In genomic region chr1:58596631-58597052, GRCh38 we compare ENCODE assay signal across 22 cellular contexts. TPM values are rescaled to one million over a fixed set of nuclear protein-coding genes. Genes with fewer than 3 reads are reported as not detected.
A peak's percentile ranks its signal among the peaks of the same experiment; 100 is the strongest.
DNase-seq lines count a peak whose midpoint lies in the region; ATAC-seq, FAIRE-seq and TF ChIP-seq lines count a peak whose summit lies in the region.
"Had no signal": no experiment of that assay in that cellular context is flagged by ENCODE, and none has a peak within 500 bp of the region (broad histone marks: within the 10 kb centered on the region; RNA-seq: fewer than 3 reads in every experiment).

No MANE protein-coding gene starts in this region.

- TF ChIP-seq EP300 in K562 (IDR thresholded peaks at IDR 0.05; ENCODE audit: low read length) = no peak
- no peak for TF ChIP-seq EP300 in upper lobe of left lung (IDR thresholded peaks at IDR 0.05)

- H2BK5ac ChIP-seq in mesendoderm (ENCODE audit: low read length) = no peak overlapping the region

- BruUV-seq in K562 (replicated peaks; lab: Mats Ljungman, UMichigan) = no TSS peak

- H3K9ac ChIP-seq in K562 (ENCODE audit: insufficient read depth in 1 of 2, low read depth in 2 of 2, low read length in 2 of 2) (no peak overlapping the region; a peak in 1 of 4 replicates), mesendoderm (ENCODE audit: low read length) (no peak overlapping the region)

- no peak for TF ChIP-seq RAD21 in K562 (CRISPR knock-in tag; conservative IDR thresholded peaks at IDR 0.05 in 1 of 2, IDR thresholded peaks at IDR 0.05 in 1 of 2)

- no peak overlapping the region for H3K23ac ChIP-seq in mesendoderm (ENCODE audit: low read length)

- no peak overlapping the region for H3K56ac ChIP-seq in mesendoderm (ENCODE audit: low read length)

- TF ChIP-seq POLR2A in K562 (conservative IDR thresholded peaks at IDR 0.05) = no peak
- no peak for TF ChIP-seq POLR2A in upper lobe of left lung (IDR thresholded peaks at IDR 0.05)

- H3K27me3 ChIP-seq in K562 (ENCODE audit: control insufficient read depth in 2 of 2, insufficient read depth in 2 of 2, low read length in 2 of 2) = peaks cover 5 to 24% of the 10 kb centered on the region in 2 experiments; a peak in 4 of 5 replicates
- no peaks in the 10 kb centered on the region for H3K27me3 ChIP-seq in mesendoderm (ENCODE audit: insufficient read depth, low read length, poor library complexity)
- no peaks in the 10 kb centered on the region for H3K27me3 ChIP-seq in upper lobe of left lung
- H3K27me3 ChIP-seq: adrenal gland, tibial artery had no signal

- H2BK15ac ChIP-seq in mesendoderm (replicated peaks; ENCODE audit: low read depth) = no peak overlapping the region

- no peak overlapping the region for H3K18ac ChIP-seq in mesendoderm (ENCODE audit: low read length)

- TF ChIP-seq CTCF in K562 (IDR thresholded peaks at IDR 0.05 in 2 of 3, conservative IDR thresholded peaks at IDR 0.05 in 1 of 3; ENCODE audit: insufficient read depth in 2 of 3, low read depth in 1 of 3, low read length in 3 of 3) = no peak
- no peak for TF ChIP-seq CTCF in upper lobe of left lung (IDR thresholded peaks at IDR 0.05)

- H2AFZ ChIP-seq in K562 (ENCODE audit: low read depth, low read length) = 0 out of 2 replicates have a peak overlapping the region, but pooled peaks have one; percentile 7

- ATAC-seq in K562 (peak; percentile 72), upper lobe of left lung (ENCODE audit: low FRiP score in 2 of 2) (peak in 1 of 2 donors; percentile 49), HG02642 (IDR thresholded peaks at IDR 0.05; ENCODE audit: poor library complexity, unreplicated experiment) (no peak), GM21737 (IDR thresholded peaks at IDR 0.05; ENCODE audit: unreplicated experiment) (no peak)
- ATAC-seq: activated CD8-positive, alpha-beta T cell treated with anti-CD3 and anti-CD28 coated beads, Interleukin-2, amount 10 ng/mL, durations not matched to agents 7 days and 5 days; CD8-positive, alpha-beta T cell had no signal

- FAIRE-seq in K562 (lab: Jason Lieb, UNC) = peak; percentile 77
- FAIRE-seq: GM12892 had no signal

- CTCF ChIA-PET in K562 (lab: Yijun Ruan, JAX; ENCODE audit: low intra/inter-chr PET ratio) = no interaction called here

- peaks cover 0 to 3% of the 10 kb centered on the region in 2 experiments; a peak in 2 of 5 replicates for H3K4me1 ChIP-seq in K562 (replicated peaks in 1 of 2; ENCODE audit: control insufficient read depth in 2 of 2, insufficient read depth in 2 of 2, low read length in 2 of 2)
- H3K4me1 ChIP-seq in mesendoderm (ENCODE audit: control insufficient read depth, low read depth, low read length) = no peaks in the 10 kb centered on the region
- H3K4me1 ChIP-seq in upper lobe of left lung = peaks cover 12 to 22% (median 15%) of the 10 kb centered on the region in 4 donors

- H3K4me2 ChIP-seq in K562 (ENCODE audit: insufficient read depth, low read length) (no peak overlapping the region), mesendoderm (ENCODE audit: low read length) (no peak overlapping the region)

- intact Hi-C loops in K562 (cut with micrococcal nuclease) = no loop called here
- intact Hi-C loops in cardiac septum (cut with DNase I) = no loop called here

- no peak overlapping the region for H2BK120ac ChIP-seq in mesendoderm (ENCODE audit: low read depth, low read length)

- H3K4me3 ChIP-seq in K562 (no peak overlapping the region), mesendoderm (ENCODE audit: low read length) (no peak overlapping the region), upper lobe of left lung (no peak overlapping the region)
- H3K4me3 ChIP-seq: adrenal gland, spleen, tibial artery had no signal

- no peak overlapping the region for H4K8ac ChIP-seq in mesendoderm (ENCODE audit: low read depth, low read length)

- H2AK5ac ChIP-seq in mesendoderm (ENCODE audit: low read length) = no peak overlapping the region

- no peaks in the 10 kb centered on the region for H3K79me1 ChIP-seq in mesendoderm (ENCODE audit: low read length)

- H3K36me3 ChIP-seq in K562 (ENCODE audit: control insufficient read depth, insufficient read depth, low read length) (no peaks in the 10 kb centered on the region), mesendoderm (ENCODE audit: control insufficient read depth, insufficient read depth, low read length) (no peaks in the 10 kb centered on the region), upper lobe of left lung (no peaks in the 10 kb centered on the region)
- H3K36me3 ChIP-seq: adrenal gland, spleen, tibial artery had no signal

- H3K9me1 ChIP-seq in K562 (ENCODE audit: control insufficient read depth, insufficient read depth, low read length) = no peaks in the 10 kb centered on the region

- no peaks in the 10 kb centered on the region for H4K20me1 ChIP-seq in K562 (replicated peaks; ENCODE audit: control insufficient read depth, insufficient read depth, low read length)

- no peak overlapping the region for H3K27ac ChIP-seq in K562 (ENCODE audit: extremely low read depth, low read depth, low read length)
- no peak overlapping the region for H3K27ac ChIP-seq in mesendoderm (ENCODE audit: low read depth, low read length)
- peak overlapping the region in 3 of 4 donors; percentile 30 to 45 (median 42) for H3K27ac ChIP-seq in upper lobe of left lung
- H3K27ac ChIP-seq: adrenal gland, spleen, tibial artery had no signal

- POLR2A ChIA-PET in K562 (lab: Yijun Ruan, JAX) = interaction anchor here (0.7 to 1.2 kb wide), 2 partner anchors 10 to 204 kb away, joined by 3 read pairs; no protein-coding TSS in a partner anchor

- no peaks in the 10 kb centered on the region for H3K9me3 ChIP-seq in K562 (replicated peaks; ENCODE audit: control insufficient read depth, insufficient read depth, low read depth, low read length)
- no peaks in the 10 kb centered on the region for H3K9me3 ChIP-seq in upper lobe of left lung
- H3K9me3 ChIP-seq: adrenal gland, tibial artery had no signal

- no peak overlapping the region for H3K4ac ChIP-seq in mesendoderm (ENCODE audit: low read depth, low read length)

- H3K79me2 ChIP-seq in K562 (ENCODE audit: control insufficient read depth, insufficient read depth, low read length) = no peaks in the 10 kb centered on the region
- H3K79me2 ChIP-seq in mesendoderm (ENCODE audit: control insufficient read depth, insufficient read depth, low read length) = no peaks in the 10 kb centered on the region

- DNase-seq in DMS79 treated with DMSO at 0.1 percent for 48 hours (lab: John Stamatoyannopoulos, UW) (peak; percentile 29), DMS79 (lab: John Stamatoyannopoulos, UW) (no peak), K562 (ENCODE audit: extremely low read depth in 1 of 4, low spot score in 3 of 4) (peak in 2 of 4 experiments; percentile 31 to 49), mesendoderm (peak; percentile 23), upper lobe of left lung (no peak), cardiac septum (ENCODE audit: low spot score) (no peak)
- DNase-seq: 8988T; activated CD4-positive, alpha-beta T cell treated with anti-CD3 and anti-CD28 coated beads for 1 hour; activated CD8-positive, alpha-beta T cell treated with anti-CD3 and anti-CD28 coated beads, Interleukin-2, amount 10 ng/mL, durations not matched to agents 7 days and 5 days; activated T-cell treated with anti-CD3 and anti-CD28 coated beads, Interleukin-2, amount 50 U/mL, for 1 hour; adrenal gland; AML-193; CD8-positive, alpha-beta T cell; NCI-H1694 treated with DMSO at 0.1 percent for 48 hours; occipital lobe; retina; spleen; stimulated activated CD4-positive, alpha-beta T cell treated with anti-CD3 and anti-CD28 coated beads, Interleukin-4, amount 100 ng/mL, for 24 hours; tibial artery had no signal

- in situ Hi-C loops in K562 (cut with MboI) = no loop called here

- WGBS in K562 (ENCODE audit: insufficient coverage, low coverage, missing lambda C conversion rate) = 3% methylated on average over 4 of the region's 4 CpGs
- no CpG with 5 or more reads among the region's 4 CpGs for WGBS in mesendoderm (ENCODE audit: extremely low coverage, insufficient coverage, low lambda C conversion rate)
- WGBS in upper lobe of left lung, 2 donors = 49% methylated on average over 3 to 4 of the region's 4 CpGs

- H4K5ac ChIP-seq in mesendoderm (ENCODE audit: low read length) = no peak overlapping the region

RNA-seq across cellular contexts. Expression of gene TACSTD2, which starts 19.6 kb away (rescaled TPM):
- total RNA-seq in K562 (2011; cell fraction: chromatin; rRNA removed; ENCODE audit: low replicate concordance) = not detected in 2 replicates
- not detected in 2 replicates for total RNA-seq in K562 (2011; cell fraction: nucleolus; rRNA removed)
- total RNA-seq in K562 (2011; cell fraction: nucleoplasm; rRNA removed) = not detected in 2 replicates
- total RNA-seq in K562 (2014; rRNA removed) (not detected in 2 replicates), K562 (2014; rRNA removed; fragmentation: Illumina TruSeq; extraction: Trizol) (not detected in 2 replicates), K562 (2015; rRNA removed; fragmentation: Illumina TruSeq; extraction: Trizol) (not detected in 2 replicates), K562 (2021) (0.16 and 0.31 TPM in 2 replicates), upper lobe of left lung (100 to 1,000 TPM in 5 of 6 donors, 10 to 100 TPM in 1; 41.9 to 387 (median 161) TPM), cardiac septum (0.11 TPM)
- polyA plus RNA-seq in K562 (2011; rRNA removed) (0.04 and 0.07 TPM in 2 replicates), K562 (2014; fragmentation: Illumina TruSeq; extraction: Trizol) (not detected in 2 replicates), K562 (2014; fragmentation: Nextera tagmentation; extraction: Ambion mirVana) (not detected), K562 (2014; rRNA removed) (not detected in 2 replicates)
- 0.04 TPM in 2 replicates for polyA plus RNA-seq in K562 (2011; cell fraction: cytosol; rRNA removed)
- polyA plus RNA-seq in K562 (2011; cell fraction: nucleus; rRNA removed) = 0.09 and 0.22 TPM in 2 replicates
- polyA plus RNA-seq in K562 (2012) = not detected in 2 replicates
- polyA minus RNA-seq in K562 (2011; rRNA and poly(A)+ RNA removed) = not detected in 2 replicates
- not detected in 2 replicates for polyA minus RNA-seq in K562 (2011; cell fraction: cytosol; rRNA and poly(A)+ RNA removed)
- not detected in 2 replicates for polyA minus RNA-seq in K562 (2011; cell fraction: nucleus; rRNA and poly(A)+ RNA removed)
- 2.0 TPM for polyA plus RNA-seq in mesendoderm (2013, experiment 1 of 2)
- polyA plus RNA-seq in mesendoderm (2013, experiment 2 of 2) = 2.3 TPM
- total RNA-seq: activated CD8-positive, alpha-beta T cell treated with anti-CD3 and anti-CD28 coated beads, Interleukin-2, amount 10 ng/mL, durations not matched to agents 7 days and 5 days; CD8-positive, alpha-beta T cell had no signal

RNA-seq across cellular contexts. Expression of gene OMA1, which starts 50.1 kb away (rescaled TPM):
- 8.7 and 27.5 TPM in 2 replicates for total RNA-seq in K562 (2011; cell fraction: chromatin; rRNA removed; ENCODE audit: low replicate concordance)
- 5.8 and 8.2 TPM in 2 replicates for total RNA-seq in K562 (2011; cell fraction: nucleolus; rRNA removed)
- 12.0 and 27.3 TPM in 2 replicates for total RNA-seq in K562 (2011; cell fraction: nucleoplasm; rRNA removed)
- total RNA-seq in K562 (2014; rRNA removed) (16.6 and 18.8 TPM in 2 replicates), K562 (2014; rRNA removed; fragmentation: Illumina TruSeq; extraction: Trizol) (38.3 and 42.2 TPM in 2 replicates), K562 (2015; rRNA removed; fragmentation: Illumina TruSeq; extraction: Trizol) (35.1 and 41.1 TPM in 2 replicates), K562 (2021) (17.6 and 19.3 TPM in 2 replicates), upper lobe of left lung (10 to 100 TPM in 5 of 6 donors, 1 to 10 TPM in 1; 4.7 to 35.9 (median 20.7) TPM), cardiac septum (32.6 TPM)
- polyA plus RNA-seq in K562 (2011; rRNA removed) (30.8 and 33.0 TPM in 2 replicates), K562 (2014; fragmentation: Illumina TruSeq; extraction: Trizol) (20.9 and 33.5 TPM in 2 replicates), K562 (2014; fragmentation: Nextera tagmentation; extraction: Ambion mirVana) (10 to 100 TPM; 43.1 to 51.5 TPM), K562 (2014; rRNA removed) (23.6 and 26.1 TPM in 2 replicates)
- 6.7 and 14.7 TPM in 2 replicates for polyA plus RNA-seq in K562 (2011; cell fraction: cytosol; rRNA removed)
- 13.3 and 24.9 TPM in 2 replicates for polyA plus RNA-seq in K562 (2011; cell fraction: nucleus; rRNA removed)
- 20.9 and 22.4 TPM in 2 replicates for polyA plus RNA-seq in K562 (2012)
- polyA minus RNA-seq in K562 (2011; rRNA and poly(A)+ RNA removed) = 30.2 and 35.1 TPM in 2 replicates
- 12.4 and 13.9 TPM in 2 replicates for polyA minus RNA-seq in K562 (2011; cell fraction: cytosol; rRNA and poly(A)+ RNA removed)
- polyA minus RNA-seq in K562 (2011; cell fraction: nucleus; rRNA and poly(A)+ RNA removed) = 7.3 and 13.7 TPM in 2 replicates
- 8.7 TPM for polyA plus RNA-seq in mesendoderm (2013, experiment 1 of 2)
- polyA plus RNA-seq in mesendoderm (2013, experiment 2 of 2) = 9.5 TPM

Comparison
In these comparisons a context has a peak if more than half of its experiments do, and no peak if none do; other contexts are left out.
1. DNase-seq: peak in DMS79 treated with DMSO at 0.1 percent for 48 hours (single experiment) and mesendoderm (single experiment); none in DMS79 (single experiment), upper lobe of left lung (0 of 2) and cardiac septum (single experiment).
2. H3K27ac ChIP-seq: peak in upper lobe of left lung (3 of 4); none in K562 (single experiment) and mesendoderm (single experiment).
3. RNA of gene TACSTD2, which starts 19.6 kb away (total RNA-seq): 41.9 to 387 TPM in upper lobe of left lung; 0.11 TPM in cardiac septum (single experiment) and 0.16 to 0.31 TPM in K562; every median in the first group is over 10 times any median in the second.